23 cellular contexts compared by ENCODE assay signal in the genomic region with DNA sequence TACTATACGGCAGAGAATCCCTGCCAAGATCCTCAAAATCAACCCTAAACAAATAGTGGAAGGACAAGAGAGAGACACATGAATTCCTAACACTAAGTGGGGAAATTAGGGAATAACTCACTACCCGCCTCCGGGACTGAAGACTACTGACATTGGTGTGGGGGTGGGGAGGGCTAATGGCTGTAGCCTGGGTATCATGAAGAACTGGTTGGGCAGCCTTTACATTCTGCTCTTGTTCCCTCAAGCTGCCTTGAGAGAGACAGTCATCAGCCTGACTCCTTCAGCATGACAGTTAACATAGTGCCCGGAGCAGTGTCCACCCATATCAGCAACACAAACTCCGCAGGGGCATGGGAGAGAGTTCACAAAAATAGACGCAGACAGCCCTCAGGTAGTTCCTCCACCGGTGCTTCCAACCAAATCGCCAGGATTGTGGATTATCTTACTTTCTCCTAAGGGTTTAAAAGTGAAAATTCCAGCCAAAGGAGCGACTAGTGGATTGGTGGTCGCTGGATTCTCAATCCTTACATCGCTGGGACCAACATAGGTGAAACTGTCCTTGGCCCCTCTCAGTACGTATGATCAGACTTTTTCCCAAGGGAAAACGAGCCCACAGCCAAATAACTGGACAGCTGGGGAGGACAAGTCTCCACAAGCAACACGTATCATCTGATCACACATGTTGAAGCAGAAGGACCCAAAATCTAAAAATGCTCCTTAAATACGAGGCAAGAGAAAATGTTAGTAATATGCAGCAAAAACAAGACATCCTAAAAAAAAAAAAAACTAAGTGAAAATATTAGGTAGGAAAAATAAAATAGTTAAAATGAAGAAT. TPM values are rescaled to one million over a fixed set of nuclear protein-coding genes. Genes with fewer than 3 reads are reported as not detected.
DNase-seq lines count a peak whose midpoint lies in the region; ATAC-seq, FAIRE-seq and TF ChIP-seq lines count a peak whose summit lies in the region.
"Had no signal": no experiment of that assay in that cellular context is flagged by ENCODE, and none has a peak within 500 bp of the region (broad histone marks: within the 10 kb centered on the region; RNA-seq: fewer than 3 reads in every experiment).

No MANE protein-coding gene starts in this region.

- intact Hi-C loops in prostate gland (cut with DNase I): no loop called here

- H3K9me3 ChIP-seq in prostate gland: no peaks in the 10 kb centered on the region
- H3K9me3 ChIP-seq: transverse colon had no signal

- no peaks in the 10 kb centered on the region for H3K27me3 ChIP-seq in H7 (ENCODE audit: control insufficient read depth, insufficient read depth, low read length)
- H3K27me3 ChIP-seq in prostate gland (replicated peaks; ENCODE audit: insufficient read depth): no peaks in the 10 kb centered on the region
- H3K27me3 ChIP-seq: transverse colon had no signal

- H3K4me1 ChIP-seq in prostate gland (replicated peaks): no peaks in the 10 kb centered on the region
- H3K4me1 ChIP-seq: transverse colon had no signal

- 56% methylated on average over 15 of the region's 15 CpGs for WGBS in prostate gland

- H3K4me3 ChIP-seq in H7 (ENCODE audit: insufficient read depth, low read depth, low read length) (no peak overlapping the region), prostate gland (no peak overlapping the region)
- H3K4me3 ChIP-seq: GM23248, transverse colon had no signal

- in situ Hi-C loops in ACHN (cut with HindIII; ENCODE audit: low pct_ligation_motif_present, low pct_unique_long_range_greater_than_20kb, low sequenced_read_pairs): no loop called here

- H3K27ac ChIP-seq in prostate gland: no peak overlapping the region
- H3K27ac ChIP-seq: GM23248, transverse colon had no signal

- ATAC-seq in esophagus mucosa (peak; percentile 92), GM21786 (IDR thresholded peaks at IDR 0.05; ENCODE audit: unreplicated experiment) (no peak)
- ATAC-seq: activated CD4-positive, CD25-positive, alpha-beta regulatory T cell treated with anti-CD3 and anti-CD28 coated beads, Interleukin-2, amount 50 U/mL, for 24 hours; activated CD8-positive, alpha-beta T cell treated with anti-CD3 and anti-CD28 coated beads, Interleukin-2, amount 10 ng/mL, durations not matched to agents 7 days and 5 days; stimulated activated naive CD8-positive, alpha-beta T cell treated with anti-CD3 and anti-CD28 coated beads, Interleukin-15, amount 100 ng/mL, for 72 hours had no signal

- H3K36me3 ChIP-seq in H7 (replicated peaks; ENCODE audit: control insufficient read depth, insufficient read depth, low read length) (no peaks in the 10 kb centered on the region), prostate gland (no peaks in the 10 kb centered on the region)
- H3K36me3 ChIP-seq: transverse colon had no signal

- TF ChIP-seq CTCF in prostate gland (IDR thresholded peaks at IDR 0.05): no peak

- FAIRE-seq in frontal cortex (lab: Jason Lieb, UNC) (no peak), urothelium cell line (lab: Jason Lieb, UNC) (no peak)
- FAIRE-seq: GM18507 had no signal

- DNase-seq in H7 (peak; percentile 30), NCI-H510A (lab: John Stamatoyannopoulos, UW) (peak; percentile 50), prostate gland (ENCODE audit: low spot score) (peak; percentile 52), frontal cortex (ENCODE audit: low spot score in 2 of 2) (no peak), ACHN (no peak), urothelium cell line (ENCODE audit: low spot score) (no peak)
- DNase-seq: activated CD8-positive, alpha-beta T cell treated with anti-CD3 and anti-CD28 coated beads, Interleukin-2, amount 10 ng/mL, durations not matched to agents 7 days and 5 days; activated effector memory CD4-positive, alpha-beta T cell treated with anti-CD3 and anti-CD28 coated beads, Interleukin-2, amount 50 U/mL, for 16 hours; CD4-positive, CD25-positive, alpha-beta regulatory T cell; foreskin melanocyte; GM23248; KBM-7; kidney glomerular epithelial cell; NCI-H1436 treated with DMSO at 0.1 percent for 48 hours; NCI-H774; stimulated activated naive CD8-positive, alpha-beta T cell treated with anti-CD3 and anti-CD28 coated beads, Interleukin-15, amount 100 ng/mL, for 72 hours; T1000; transverse colon had no signal

- no peak for TF ChIP-seq POLR2A in prostate gland (IDR thresholded peaks at IDR 0.05)

RNA-seq across cellular contexts. Expression of a gene that starts 22.6 kb away (rescaled TPM):
- 18.4 TPM in 2 replicates for total RNA-seq in H7 (2014; rRNA removed; shearing (Covaris generic))
- 46.8 TPM for total RNA-seq in esophagus mucosa
- 10 to 100 TPM; 52.7 to 95.9 TPM for total RNA-seq in prostate gland
- total RNA-seq in frontal cortex: 6.1 TPM

RNA-seq across cellular contexts. Expression of a gene that starts 31.5 kb away (rescaled TPM):
- total RNA-seq in H7 (2014; rRNA removed; shearing (Covaris generic)): 4.9 and 5.1 TPM in 2 replicates
- total RNA-seq in esophagus mucosa (5.0 TPM), prostate gland (10 to 100 TPM in 1 of 2 donors, 1 to 10 TPM in 1; 8.9 to 14.7 TPM), frontal cortex (0.82 TPM)
- total RNA-seq: activated CD8-positive, alpha-beta T cell treated with anti-CD3 and anti-CD28 coated beads, Interleukin-2, amount 10 ng/mL, durations not matched to agents 7 days and 5 days; CD4-positive, CD25-positive, alpha-beta regulatory T cell; HT1080 had no signal

Comparison
In these comparisons a context has a peak if more than half of its experiments do, and no peak if none do; other contexts are left out.
1. DNase-seq: peak in H7 (single experiment), NCI-H510A (single experiment) and prostate gland (single experiment); none in frontal cortex (0 of 2), ACHN (single experiment) and urothelium cell line (single experiment).